23 cellular contexts compared by ENCODE assay signal in genomic region chr9:71743884-71744283, GRCh38. TPM values are rescaled to one million over a fixed set of nuclear protein-coding genes. Genes with fewer than 3 reads are reported as not detected.
DNase-seq lines count a peak whose midpoint lies in the region; ATAC-seq and TF ChIP-seq lines count a peak whose summit lies in the region.
"Had no signal": no experiment of that assay in that cellular context is flagged by ENCODE, and none has a peak within 500 bp of the region (broad histone marks: within the 10 kb centered on the region; RNA-seq: fewer than 3 reads in every experiment).

No MANE protein-coding gene starts in this region.

- H3K4me2 ChIP-seq in hepatocyte = no peak overlapping the region
- H3K4me2 ChIP-seq: KMS-11 had no signal

- peak; percentile 53 for ATAC-seq in upper lobe of right lung
- ATAC-seq in mucosa of descending colon = no peak
- ATAC-seq: PC-3 had no signal

- H3K27ac ChIP-seq in HUES6 (ENCODE audit: low read depth, low read length) (peak overlapping the region; percentile 13; the same call in 1 of the 2 replicates), hepatocyte (peak overlapping the region; percentile 74), neutrophil (peak overlapping the region; percentile 71), upper lobe of right lung (no peak overlapping the region), WERI-Rb-1 (no peak overlapping the region)
- H3K27ac ChIP-seq: KMS-11 had no signal

- no peaks in the 10 kb centered on the region for H4K20me1 ChIP-seq in hepatocyte (ENCODE audit: insufficient read depth, poor library complexity, severe bottlenecking)

- H3K36me3 ChIP-seq in HUES6 (ENCODE audit: control insufficient read depth, insufficient read depth, low read length) (peaks cover 69% of the 10 kb centered on the region), hepatocyte (replicated peaks; ENCODE audit: insufficient read depth, low read depth) (no peaks in the 10 kb centered on the region), neutrophil (peaks cover 10% of the 10 kb centered on the region), upper lobe of right lung (peaks cover 49% of the 10 kb centered on the region), WERI-Rb-1 (no peaks in the 10 kb centered on the region), mucosa of descending colon (ENCODE audit: low read depth) (no peaks in the 10 kb centered on the region)

- no peaks in the 10 kb centered on the region for H3K9me2 ChIP-seq in hepatocyte (replicated peaks; ENCODE audit: insufficient read depth)
- H3K9me2 ChIP-seq: SK-N-SH had no signal

- TF ChIP-seq CTCF in hepatocyte (IDR thresholded peaks at IDR 0.05; ENCODE audit: poor library complexity) (no peak), neutrophil (IDR thresholded peaks at IDR 0.05) (no peak), upper lobe of right lung (IDR thresholded peaks at IDR 0.05) (no peak), WERI-Rb-1 (IDR thresholded peaks at IDR 0.05; ENCODE audit: low read depth, low read length) (no peak), mucosa of descending colon (IDR thresholded peaks at IDR 0.05) (no peak)

- H3K4me3 ChIP-seq in HUES6 (ENCODE audit: low read depth, low read length) = no peak overlapping the region
- H3K4me3 ChIP-seq in hepatocyte = no peak overlapping the region
- H3K4me3 ChIP-seq in neutrophil (ENCODE audit: low read depth in 1 of 2, low read length in 1 of 2) = no peak overlapping the region
- no peak overlapping the region for H3K4me3 ChIP-seq in upper lobe of right lung
- no peak overlapping the region for H3K4me3 ChIP-seq in WERI-Rb-1 (ENCODE audit: low read depth, low read length)
- no peak overlapping the region for H3K4me3 ChIP-seq in mucosa of descending colon

- peaks cover 40% of the 10 kb centered on the region for H3K4me1 ChIP-seq in HUES6 (ENCODE audit: control insufficient read depth, insufficient read depth, low read length)
- peaks cover 34% of the 10 kb centered on the region for H3K4me1 ChIP-seq in hepatocyte (ENCODE audit: insufficient read depth)
- peaks cover 59 to 62% of the 10 kb centered on the region in 2 experiments for H3K4me1 ChIP-seq in neutrophil (ENCODE audit: control insufficient read depth in 1 of 2, insufficient read depth in 1 of 2, low read depth in 1 of 2, low read length in 1 of 2)
- peaks cover 37% of the 10 kb centered on the region for H3K4me1 ChIP-seq in upper lobe of right lung
- peaks cover 30% of the 10 kb centered on the region for H3K4me1 ChIP-seq in mucosa of descending colon (ENCODE audit: low read depth)

- no peak overlapping the region for H3K9ac ChIP-seq in HUES6 (ENCODE audit: low read length)
- H3K9ac ChIP-seq: KMS-11, SK-N-SH had no signal

- H2AFZ ChIP-seq in hepatocyte = no peak overlapping the region

- H3K79me2 ChIP-seq in hepatocyte = peaks cover 80% of the 10 kb centered on the region

- H3K27me3 ChIP-seq in HUES6 (ENCODE audit: control insufficient read depth, insufficient read depth, low read length) (no peaks in the 10 kb centered on the region), hepatocyte (no peaks in the 10 kb centered on the region), neutrophil (no peaks in the 10 kb centered on the region), upper lobe of right lung (no peaks in the 10 kb centered on the region), WERI-Rb-1 (ENCODE audit: insufficient read depth, low read depth, severe bottlenecking) (no peaks in the 10 kb centered on the region)

- no peak for DNase-seq in hepatocyte (ENCODE audit: low spot score)
- no peak for DNase-seq in upper lobe of right lung
- DNase-seq in WERI-Rb-1 = no peak
- DNase-seq in mucosa of descending colon = no peak
- no peak for DNase-seq in SHP77 treated with DMSO at 0.1 percent for 48 hours (lab: John Stamatoyannopoulos, UW)
- DNase-seq: Caco-2; CD4-positive, CD25-positive, alpha-beta regulatory T cell; DMS 273 treated with DMSO at 0.1 percent for 48 hours; DMS79 treated with DMSO at 0.1 percent for 48 hours; GOT3; NCI-H1092 treated with DMSO at 0.1 percent for 48 hours; NCI-H146; NCI-H2029; NCI-H226; NCI-H524; NCI-H82; PC-3; RPMI8226; SHP77; SK-N-SH had no signal

- 98% methylated on average over 5 of the region's 5 CpGs for WGBS in hepatocyte (ENCODE audit: low lambda C conversion rate, missing lambda C conversion rate)

- intact Hi-C loops in upper lobe of right lung (cut with DNase I) = no loop called here
- intact Hi-C loops in mucosa of descending colon (cut with DNase I, micrococcal nuclease) = no loop called here

- H3K9me3 ChIP-seq in HUES6 (ENCODE audit: control insufficient read depth, insufficient read depth, low read depth, low read length) = no peaks in the 10 kb centered on the region
- H3K9me3 ChIP-seq in hepatocyte (ENCODE audit: low read depth) = no peaks in the 10 kb centered on the region
- H3K9me3 ChIP-seq in neutrophil = no peaks in the 10 kb centered on the region
- H3K9me3 ChIP-seq in upper lobe of right lung = no peaks in the 10 kb centered on the region
- H3K9me3 ChIP-seq in WERI-Rb-1 (ENCODE audit: severe bottlenecking) = no peaks in the 10 kb centered on the region
- H3K9me3 ChIP-seq in mucosa of descending colon = no peaks in the 10 kb centered on the region
- H3K9me3 ChIP-seq: Caco-2, SK-N-SH had no signal

RNA-seq across cellular contexts. Expression of gene CEMIP2, which starts 24.4 kb away (rescaled TPM):
- total RNA-seq in hepatocyte = 94.2 and 100 TPM in 2 replicates
- 45.2 and 47.9 TPM in 2 replicates for polyA plus RNA-seq in hepatocyte
- 219 TPM for total RNA-seq in upper lobe of right lung
- total RNA-seq in mucosa of descending colon = 100 to 1,000 TPM in 1 of 3 donors, 10 to 100 TPM in 2; 63.6 to 124 (median 99.3) TPM

Comparison
In these comparisons a context has a peak if more than half of its experiments do, and no peak if none do; other contexts are left out.
1. H3K27ac ChIP-seq: peak in HUES6 (single experiment), hepatocyte (single experiment) and neutrophil (single experiment); none in upper lobe of right lung (single experiment) and WERI-Rb-1 (single experiment).